ENCODE assay signal across 11 cellular contexts in the genomic region with DNA sequence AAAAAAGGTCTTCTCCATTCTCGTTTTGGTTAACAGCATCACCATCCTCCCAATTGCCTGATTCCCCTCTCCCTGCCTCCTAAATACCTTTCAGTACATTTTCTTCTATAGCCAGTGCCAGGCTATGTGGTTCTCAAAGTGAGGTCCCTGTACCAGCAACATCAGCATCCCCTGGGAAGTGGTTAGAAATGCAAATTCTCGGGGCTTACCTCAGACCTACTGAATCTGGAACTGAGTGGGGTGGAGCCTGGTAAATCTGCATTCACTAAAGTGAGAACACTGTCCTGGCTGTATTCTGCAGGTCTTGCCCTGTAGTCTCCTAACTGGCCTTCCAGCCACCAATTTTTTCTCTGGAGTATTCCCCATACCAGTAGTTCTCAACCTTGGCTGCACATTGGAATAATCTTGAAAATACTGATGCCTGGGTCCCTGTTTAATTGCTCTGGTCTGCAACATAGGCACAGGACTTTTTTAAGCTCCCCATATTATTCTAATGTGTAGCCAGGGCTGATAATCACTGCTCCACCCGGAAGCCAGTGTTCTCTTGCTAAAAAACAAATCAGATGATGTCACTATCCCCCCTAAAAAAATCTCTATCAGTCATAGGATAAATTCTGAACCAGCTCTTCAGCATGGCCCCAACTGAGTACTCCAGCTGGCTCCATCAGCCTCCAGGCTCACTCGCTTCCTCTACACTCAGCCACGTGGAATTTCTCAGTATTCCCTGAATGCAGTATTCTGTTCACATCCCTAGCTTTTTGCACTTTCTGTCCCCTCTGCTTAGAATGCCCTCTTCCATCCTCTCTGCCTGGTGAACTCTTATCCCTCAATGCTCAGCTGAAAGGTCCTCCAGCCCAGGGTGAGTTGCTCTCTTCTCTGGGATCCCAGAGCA.
A peak's percentile ranks its signal among the peaks of the same experiment; 100 is the strongest.
DNase-seq lines count a peak whose midpoint lies in the region; ATAC-seq and TF ChIP-seq lines count a peak whose summit lies in the region.
"Had no signal": no experiment of that assay in that cellular context is flagged by ENCODE, and none has a peak within 500 bp of the region (broad histone marks: within the 10 kb centered on the region; RNA-seq: fewer than 3 reads in every experiment).

No MANE protein-coding gene starts in this region.

- peak overlapping the region; percentile 84 for H3K9ac ChIP-seq in Karpas-422 (ENCODE audit: low read length)

- no peak overlapping the region for H3K4me3 Mint-ChIP-seq in stimulated activated memory B cell treated with anti-CD40 and anti-IgM and Interleukin-4, amounts not matched to agents 10 μg/mL and 1 μg/mL and 100 μg/mL, for 72 hours
- H3K4me3 Mint-ChIP-seq: activated naive CD4-positive, alpha-beta T cell treated with anti-CD3 and anti-CD28 coated beads, Interleukin-2, amount 10 ng/mL, durations not matched to agents 7 days and 5 days; stimulated activated naive CD8-positive, alpha-beta T cell treated with anti-CD3 and anti-CD28 coated beads, Interleukin-15, Interleukin-2, amounts not matched to agents 100 ng/mL and 50 ng/mL, for 24 hours had no signal

- H3K4me1 ChIP-seq in Karpas-422 (ENCODE audit: low read length) (peaks cover 91% of the 10 kb centered on the region), sigmoid colon (peaks cover 0 to 11% (median 7%) of the 10 kb centered on the region in 4 donors)

- no peak for TF ChIP-seq EP300 in sigmoid colon (IDR thresholded peaks at IDR 0.05)

- no peaks in the 10 kb centered on the region for H3K36me3 Mint-ChIP-seq in stimulated activated memory B cell treated with anti-CD40 and anti-IgM and Interleukin-4, amounts not matched to agents 10 μg/mL and 1 μg/mL and 100 μg/mL, for 72 hours
- H3K36me3 Mint-ChIP-seq: activated naive CD4-positive, alpha-beta T cell treated with anti-CD3 and anti-CD28 coated beads, Interleukin-2, amount 10 ng/mL, durations not matched to agents 7 days and 5 days had no signal

- peak overlapping the region; percentile 100 for H3K27ac ChIP-seq in Karpas-422 (ENCODE audit: low read length)
- no peak overlapping the region for H3K27ac ChIP-seq in sigmoid colon

- H3K4me1 Mint-ChIP-seq in stimulated activated memory B cell treated with anti-CD40 and anti-IgM and Interleukin-4, amounts not matched to agents 10 μg/mL and 1 μg/mL and 100 μg/mL, for 72 hours = peaks cover 30% of the 10 kb centered on the region

- H4K20me1 ChIP-seq in Karpas-422 (ENCODE audit: insufficient read depth, low read depth, low read length) = no peaks in the 10 kb centered on the region

- no peaks in the 10 kb centered on the region for H3K9me3 Mint-ChIP-seq in stimulated activated memory B cell treated with anti-CD40 and anti-IgM and Interleukin-4, amounts not matched to agents 10 μg/mL and 1 μg/mL and 100 μg/mL, for 72 hours
- H3K9me3 Mint-ChIP-seq: activated naive CD4-positive, alpha-beta T cell treated with anti-CD3 and anti-CD28 coated beads, Interleukin-2, amount 10 ng/mL, durations not matched to agents 7 days and 5 days; stimulated activated naive CD8-positive, alpha-beta T cell treated with anti-CD3 and anti-CD28 coated beads, Interleukin-15, Interleukin-2, amounts not matched to agents 100 ng/mL and 50 ng/mL, for 24 hours had no signal

- peak; percentile 97 for DNase-seq in Karpas-422
- no peak for DNase-seq in HT-29 (ENCODE audit: low spot score)
- no peak for DNase-seq in lower leg skin (ENCODE audit: low spot score in 2 of 2)
- DNase-seq in sigmoid colon = no peak
- DNase-seq: activated naive CD4-positive, alpha-beta T cell treated with anti-CD3 and anti-CD28 coated beads, Interleukin-2, amount 10 ng/mL, durations not matched to agents 7 days and 5 days; NCI-H69 had no signal

- H3K27me3 Mint-ChIP-seq in stimulated activated memory B cell treated with anti-CD40 and anti-IgM and Interleukin-4, amounts not matched to agents 10 μg/mL and 1 μg/mL and 100 μg/mL, for 72 hours = peaks cover 20% of the 10 kb centered on the region

- peak overlapping the region; percentile 94 for H3K4me2 ChIP-seq in Karpas-422 (ENCODE audit: low read depth, low read length, poor library complexity, severe bottlenecking)

- no peaks in the 10 kb centered on the region for H3K9me3 ChIP-seq in Karpas-422 (ENCODE audit: low read length)
- H3K9me3 ChIP-seq in sigmoid colon = no peaks in the 10 kb centered on the region

- no peak overlapping the region for H3K27ac Mint-ChIP-seq in stimulated activated memory B cell treated with anti-CD40 and anti-IgM and Interleukin-4, amounts not matched to agents 10 μg/mL and 1 μg/mL and 100 μg/mL, for 72 hours
- H3K27ac Mint-ChIP-seq: activated naive CD4-positive, alpha-beta T cell treated with anti-CD3 and anti-CD28 coated beads, Interleukin-2, amount 10 ng/mL, durations not matched to agents 7 days and 5 days; stimulated activated naive CD8-positive, alpha-beta T cell treated with anti-CD3 and anti-CD28 coated beads, Interleukin-15, Interleukin-2, amounts not matched to agents 100 ng/mL and 50 ng/mL, for 24 hours had no signal

- H2AFZ ChIP-seq in Karpas-422 (ENCODE audit: low read length) = no peak overlapping the region

- ATAC-seq in GM19351 (IDR thresholded peaks at IDR 0.05; ENCODE audit: unreplicated experiment) (peak; percentile 92), HG02763 (IDR thresholded peaks at IDR 0.05; ENCODE audit: unreplicated experiment) (peak; percentile 97)
- ATAC-seq in stimulated activated memory B cell treated with anti-CD40 and anti-IgM and Interleukin-4, amounts not matched to agents 10 μg/mL and 1 μg/mL and 100 μg/mL, for 72 hours = peak; percentile 85
- ATAC-seq: left lobe of liver had no signal

- H3K4me3 ChIP-seq in Karpas-422 (ENCODE audit: low read length) (peak overlapping the region; percentile 64), lower leg skin (ENCODE audit: low read depth, poor library complexity, severe bottlenecking) (no peak overlapping the region), sigmoid colon (no peak overlapping the region)

- 51 to 57% methylated on average over 5 of the region's 5 CpGs for WGBS in lower leg skin, 2 donors
- WGBS in sigmoid colon, 2 donors = 65 to 77% methylated on average over 5 of the region's 5 CpGs

- no peaks in the 10 kb centered on the region for H3K36me3 ChIP-seq in Karpas-422 (ENCODE audit: insufficient read depth, low read length)
- H3K36me3 ChIP-seq in sigmoid colon = no peaks in the 10 kb centered on the region

- H3K27me3 ChIP-seq in Karpas-422 (ENCODE audit: low read length) (no peaks in the 10 kb centered on the region), sigmoid colon (no peaks in the 10 kb centered on the region)

- H3K79me2 ChIP-seq in Karpas-422 (ENCODE audit: low read length) = peaks cover 10% of the 10 kb centered on the region

- TF ChIP-seq POLR2A in lower leg skin (IDR thresholded peaks at IDR 0.05) = no peak
- no peak for TF ChIP-seq POLR2A in sigmoid colon (IDR thresholded peaks at IDR 0.05)

- no peaks in the 10 kb centered on the region for H3K9me2 ChIP-seq in Karpas-422 (replicated peaks; ENCODE audit: insufficient read depth, low read length)

- TF ChIP-seq CTCF in lower leg skin (IDR thresholded peaks at IDR 0.05) = no peak
- no peak for TF ChIP-seq CTCF in sigmoid colon (IDR thresholded peaks at IDR 0.05)

- intact Hi-C loops in lower leg skin (cut with DNase I; ENCODE audit: low total_unique reads) (no loop called here), sigmoid colon (cut with DNase I) (no loop called here)
